In genomic region chr2:38147333-38148121, GRCh38 we compare ENCODE assay signal across 8 cellular contexts.
DNase-seq lines count a peak whose midpoint lies in the region; ATAC-seq and TF ChIP-seq lines count a peak whose summit lies in the region.
"Had no signal": no experiment of that assay in that cellular context is flagged by ENCODE, and none has a peak within 500 bp of the region (broad histone marks: within the 10 kb centered on the region; RNA-seq: fewer than 3 reads in every experiment).

No MANE protein-coding gene starts in this region.

- H3K4me3 ChIP-seq in adrenal gland = no peak overlapping the region
- no peak overlapping the region for H3K4me3 ChIP-seq in lung
- H3K4me3 ChIP-seq in tibial nerve = no peak overlapping the region

- DNase-seq in adrenal gland (no peak), lung (ENCODE audit: low spot score) (no peak), tibial nerve (ENCODE audit: low spot score in 2 of 2) (no peak), NCI-H2227 treated with DMSO at 0.1 percent for 48 hours (lab: John Stamatoyannopoulos, UW) (no peak), substantia nigra (lab: John Stamatoyannopoulos, UW) (no peak)
- DNase-seq: KBM-7 had no signal

- H3K27me3 ChIP-seq in adrenal gland (no peaks in the 10 kb centered on the region), lung (ENCODE audit: control insufficient read depth, insufficient read depth) (no peaks in the 10 kb centered on the region), tibial nerve (no peaks in the 10 kb centered on the region)

- H3K27ac ChIP-seq in adrenal gland (peak overlapping the region; percentile 40 to 95 (median 90)), lung (ENCODE audit: low read depth in 1 of 2, low read length in 1 of 2) (peak overlapping the region; percentile 50 to 84), tibial nerve (peak overlapping the region; percentile 50 to 88 (median 67)), substantia nigra (ENCODE audit: low read depth, low read length, poor library complexity, severe bottlenecking) (no peak overlapping the region)

- H3K4me1 ChIP-seq in adrenal gland (replicated peaks in 1 of 2) = peaks cover 22 to 35% of the 10 kb centered on the region in 2 donors
- peaks cover 3 to 6% of the 10 kb centered on the region in 2 donors for H3K4me1 ChIP-seq in lung (ENCODE audit: control insufficient read depth in 2 of 2, insufficient read depth in 2 of 2, low read length in 2 of 2)
- peaks cover 0 to 27% (median 8%) of the 10 kb centered on the region in 4 donors for H3K4me1 ChIP-seq in tibial nerve

- TF ChIP-seq EP300 in tibial nerve (IDR thresholded peaks at IDR 0.05) = no peak

- 73 to 84% (median 78%) methylated on average over 8 of the region's 8 CpGs for WGBS in adrenal gland, 4 donors
- 79 to 92% methylated on average over 8 of the region's 8 CpGs for WGBS in lung, 2 donors
- 75 to 77% methylated on average over 8 of the region's 8 CpGs for WGBS in tibial nerve, 2 donors

- H3K9me3 ChIP-seq in adrenal gland (replicated peaks in 1 of 3) = no peaks in the 10 kb centered on the region
- H3K9me3 ChIP-seq in lung (ENCODE audit: control insufficient read depth in 2 of 2, insufficient read depth in 1 of 2, low read length in 1 of 2) = no peaks in the 10 kb centered on the region
- H3K9me3 ChIP-seq in tibial nerve = no peaks in the 10 kb centered on the region

- TF ChIP-seq POLR2A in adrenal gland (IDR thresholded peaks at IDR 0.05) (no peak), tibial nerve (IDR thresholded peaks at IDR 0.05) (no peak)

- peak; percentile 19 for ATAC-seq in HG03460 (IDR thresholded peaks at IDR 0.05; ENCODE audit: unreplicated experiment)
- peak; percentile 22 for ATAC-seq in lung (ENCODE audit: insufficient read depth, low FRiP score)
- no peak for ATAC-seq in GM21717 (IDR thresholded peaks at IDR 0.05; ENCODE audit: unreplicated experiment)

- TF ChIP-seq CTCF in adrenal gland (IDR thresholded peaks at IDR 0.05) (no peak), lung (IDR thresholded peaks at IDR 0.05; ENCODE audit: control extremely low read depth, extremely low read depth) (no peak), tibial nerve (IDR thresholded peaks at IDR 0.05) (no peak)

- H3K36me3 ChIP-seq in adrenal gland (replicated peaks in 1 of 2) (no peaks in the 10 kb centered on the region), lung (ENCODE audit: control insufficient read depth in 2 of 2, insufficient read depth in 2 of 2, low read length in 2 of 2) (no peaks in the 10 kb centered on the region), tibial nerve (no peaks in the 10 kb centered on the region)

- intact Hi-C loops in adrenal gland (cut with DNase I) = no loop called here
